In the genomic region with DNA sequence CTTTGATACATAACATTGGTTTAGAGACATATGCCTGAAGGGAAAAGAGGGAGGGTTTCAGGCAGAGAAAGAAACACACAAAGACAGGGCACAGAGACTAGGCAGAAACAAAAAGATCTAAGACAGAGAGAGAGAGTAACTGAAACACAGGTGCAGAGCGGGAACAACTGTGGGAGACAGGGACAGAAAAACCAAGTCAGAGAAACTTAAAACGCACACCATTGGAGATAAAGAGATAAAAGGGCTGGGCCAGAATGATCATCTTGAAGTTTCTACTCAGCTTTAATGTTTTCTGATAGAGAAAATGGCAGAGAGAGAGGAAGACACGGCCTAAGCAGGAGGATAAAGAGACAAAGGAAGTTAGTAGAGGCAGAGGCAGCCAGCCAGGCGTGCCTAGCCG, we compare ENCODE assay signal across 9 cellular contexts. TPM values are rescaled to one million over a fixed set of nuclear protein-coding genes. Genes with fewer than 3 reads are reported as not detected.
DNase-seq lines count a peak whose midpoint lies in the region; ATAC-seq and TF ChIP-seq lines count a peak whose summit lies in the region.
"Had no signal": no experiment of that assay in that cellular context is flagged by ENCODE, and none has a peak within 500 bp of the region (broad histone marks: within the 10 kb centered on the region; RNA-seq: fewer than 3 reads in every experiment).

No MANE protein-coding gene starts in this region.

- H3K9me2 ChIP-seq in hepatocyte (replicated peaks; ENCODE audit: insufficient read depth), result no peaks in the 10 kb centered on the region

- H3K27ac Mint-ChIP-seq in stimulated activated effector memory CD8-positive, alpha-beta T cell treated with anti-CD3 and anti-CD28 coated beads, Interleukin-12 subunit alpha, Interleukin-12 subunit beta, amount 100 ng/mL, for 72 hours, result peak overlapping the region; percentile 58

- no peak for ATAC-seq in stimulated activated effector memory CD8-positive, alpha-beta T cell treated with anti-CD3 and anti-CD28 coated beads, Interleukin-12 subunit alpha, Interleukin-12 subunit beta, amount 100 ng/mL, for 72 hours
- ATAC-seq in GM19463 (IDR thresholded peaks at IDR 0.05; ENCODE audit: unreplicated experiment) (no peak), left colon (no peak)

- H3K9me3 Mint-ChIP-seq in stimulated activated effector memory CD8-positive, alpha-beta T cell treated with anti-CD3 and anti-CD28 coated beads, Interleukin-12 subunit alpha, Interleukin-12 subunit beta, amount 100 ng/mL, for 72 hours, result no peaks in the 10 kb centered on the region

- H2AFZ ChIP-seq in hepatocyte, result peak overlapping the region; percentile 86

- no peaks in the 10 kb centered on the region for H4K20me1 ChIP-seq in hepatocyte (ENCODE audit: insufficient read depth, poor library complexity, severe bottlenecking)

- peaks cover 6% of the 10 kb centered on the region for H3K36me3 Mint-ChIP-seq in stimulated activated effector memory CD8-positive, alpha-beta T cell treated with anti-CD3 and anti-CD28 coated beads, Interleukin-12 subunit alpha, Interleukin-12 subunit beta, amount 100 ng/mL, for 72 hours

- no peak for TF ChIP-seq CTCF in VCaP (conservative IDR thresholded peaks at IDR 0.05)
- no peak for TF ChIP-seq CTCF in hepatocyte (IDR thresholded peaks at IDR 0.05; ENCODE audit: poor library complexity)

- no peaks in the 10 kb centered on the region for H3K79me2 ChIP-seq in hepatocyte

- WGBS in hepatocyte (ENCODE audit: low lambda C conversion rate, missing lambda C conversion rate), result 46% methylated on average over 5 of the region's 5 CpGs

- H3K4me3 ChIP-seq in hepatocyte, result no peak overlapping the region

- H3K27ac ChIP-seq in VCaP, result peak overlapping the region; percentile 84
- H3K27ac ChIP-seq in hepatocyte, result peak overlapping the region; percentile 65

- H3K9me3 ChIP-seq in hepatocyte (ENCODE audit: low read depth), result no peaks in the 10 kb centered on the region

- H3K4me3 Mint-ChIP-seq in stimulated activated effector memory CD8-positive, alpha-beta T cell treated with anti-CD3 and anti-CD28 coated beads, Interleukin-12 subunit alpha, Interleukin-12 subunit beta, amount 100 ng/mL, for 72 hours, result peak overlapping the region; percentile 72

- H3K36me3 ChIP-seq in hepatocyte (replicated peaks; ENCODE audit: insufficient read depth, low read depth), result no peaks in the 10 kb centered on the region

- H3K4me1 Mint-ChIP-seq in stimulated activated effector memory CD8-positive, alpha-beta T cell treated with anti-CD3 and anti-CD28 coated beads, Interleukin-12 subunit alpha, Interleukin-12 subunit beta, amount 100 ng/mL, for 72 hours, result peaks cover 25% of the 10 kb centered on the region

- DNase-seq in NCI-H510A treated with DMSO at 0.1 percent for 48 hours (lab: John Stamatoyannopoulos, UW) (peak; percentile 68), NCI-H510A (lab: John Stamatoyannopoulos, UW) (no peak), hepatocyte (ENCODE audit: low spot score) (no peak), left colon (no peak), HPDE6-E6E7 (ENCODE audit: extremely low spot score) (no peak)
- no peak for DNase-seq in stimulated activated effector memory CD8-positive, alpha-beta T cell treated with anti-CD3 and anti-CD28 coated beads, Interleukin-12 subunit alpha, Interleukin-12 subunit beta, amount 100 ng/mL, for 72 hours (ENCODE audit: low spot score in 2 of 2)

- peaks cover 9% of the 10 kb centered on the region for H3K4me1 ChIP-seq in hepatocyte (ENCODE audit: insufficient read depth)

- H3K27me3 ChIP-seq in hepatocyte, result no peaks in the 10 kb centered on the region

- H3K4me2 ChIP-seq in hepatocyte, result peak overlapping the region; percentile 82

- intact Hi-C loops in left colon (cut with DNase I, micrococcal nuclease), result no loop called here

RNA-seq across cellular contexts. Expression of gene UNC5CL, which starts 11.8 kb away (rescaled TPM):
- 38.1 and 42.9 TPM in 2 replicates for total RNA-seq in hepatocyte
- 37.1 and 41.3 TPM in 2 replicates for polyA plus RNA-seq in hepatocyte
- 1 to 10 TPM; 2.2 to 6.6 TPM for total RNA-seq in left colon

RNA-seq across cellular contexts. Expression of gene TSPO2, which starts 15.0 kb away (rescaled TPM):
- total RNA-seq in hepatocyte (0.27 TPM in 1 of 2 replicates, not detected in the other), left colon (not detected)
- polyA plus RNA-seq in hepatocyte, result 0.36 and 2.7 TPM in 2 replicates
- total RNA-seq: H4 had no signal

RNA-seq across cellular contexts. Expression of gene APOBEC2, which starts 25.8 kb away (rescaled TPM):
- total RNA-seq in hepatocyte (2.9 and 3.1 TPM in 2 replicates), left colon (not detected)
- 2.8 and 4.3 TPM in 2 replicates for polyA plus RNA-seq in hepatocyte
- total RNA-seq: H4 had no signal

RNA-seq across cellular contexts. Expression of gene OARD1, which starts 44.9 kb away (rescaled TPM):
- 28.0 and 31.2 TPM in 2 replicates for total RNA-seq in hepatocyte
- polyA plus RNA-seq in hepatocyte, result 37.7 and 46.4 TPM in 2 replicates
- 10 to 100 TPM; 23.7 to 30.1 TPM for total RNA-seq in left colon

RNA-seq across cellular contexts. Expression of gene NFYA, which starts 45.5 kb away (rescaled TPM):
- total RNA-seq in hepatocyte (25.2 TPM in 2 replicates), left colon (10 to 100 TPM; 19.1 to 19.9 TPM)
- polyA plus RNA-seq in hepatocyte, result 16.8 and 18.7 TPM in 2 replicates
